In the genomic region with DNA sequence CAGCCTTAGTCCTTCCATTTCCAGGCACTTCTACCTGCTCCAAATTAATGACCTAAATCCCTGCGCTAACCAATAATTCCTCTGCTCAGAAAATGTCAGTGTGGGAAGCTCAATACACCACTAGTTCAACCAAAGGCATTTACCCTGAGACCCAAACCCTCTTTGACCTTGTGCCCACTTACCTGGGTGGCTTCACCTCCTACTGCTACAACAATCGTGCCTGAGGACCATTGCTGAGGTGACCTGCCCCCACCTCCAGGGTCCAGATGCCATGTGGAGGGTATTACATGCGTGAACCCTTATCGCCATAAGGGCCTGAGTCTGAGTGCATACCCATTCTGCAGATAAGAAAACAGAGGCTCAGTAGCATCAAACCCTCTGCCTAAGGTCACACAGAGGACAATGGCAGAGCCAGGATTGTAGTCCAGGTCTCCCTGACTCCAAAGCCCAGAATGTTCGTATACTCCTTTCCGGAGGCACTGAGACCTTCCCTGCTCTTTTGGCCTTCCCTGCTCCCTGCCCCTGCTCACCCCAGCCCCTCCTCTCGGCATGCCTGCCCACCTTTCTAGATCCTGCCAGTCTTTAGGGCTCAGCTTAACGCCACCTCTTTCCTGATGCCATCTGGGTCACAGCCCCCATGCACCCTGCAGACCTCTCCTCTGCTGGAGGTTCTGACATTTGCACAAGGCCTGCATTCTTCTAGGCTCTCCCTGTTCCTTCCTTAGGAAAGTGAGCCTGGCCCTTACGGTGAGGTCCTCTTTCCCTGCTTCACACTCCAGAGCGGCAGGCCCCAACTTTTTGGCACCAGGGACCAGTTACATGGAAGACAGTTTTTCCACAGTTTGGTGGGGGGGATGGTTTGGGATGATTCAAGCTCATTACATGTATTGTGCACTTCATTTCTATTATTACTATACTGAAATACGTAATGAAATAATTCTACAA, we compare ENCODE assay signal across 14 cellular contexts.
DNase-seq lines count a peak whose midpoint lies in the region; TF ChIP-seq lines count a peak whose summit lies in the region.
"Had no signal": no experiment of that assay in that cellular context is flagged by ENCODE, and none has a peak within 500 bp of the region (broad histone marks: within the 10 kb centered on the region; RNA-seq: fewer than 3 reads in every experiment).

No MANE protein-coding gene starts in this region.

- TF ChIP-seq CTCF in AG04450 (IDR thresholded peaks at IDR 0.05; ENCODE audit: low read depth, low read length): no peak

- H2BK12ac ChIP-seq in neuronal stem cell (ENCODE audit: low read length): no peak overlapping the region

- no peaks in the 10 kb centered on the region for H3K79me1 ChIP-seq in neuronal stem cell (ENCODE audit: low read depth, low read length)

- H2BK15ac ChIP-seq in neuronal stem cell (ENCODE audit: low read length): no peak overlapping the region

- H3K9me3 ChIP-seq in AG04450 (ENCODE audit: control insufficient read depth, insufficient read depth, low read length) (no peaks in the 10 kb centered on the region; the same call in 1 of the 2 replicates), neuronal stem cell (replicated peaks in 1 of 2; ENCODE audit: control insufficient read depth in 2 of 2, insufficient read depth in 1 of 2, low read depth in 1 of 2, low read length in 2 of 2) (no peaks in the 10 kb centered on the region)
- H3K9me3 ChIP-seq: right lobe of liver, transverse colon had no signal

- H3K27ac ChIP-seq in AG04450 (ENCODE audit: low read depth, low read length) (peak overlapping the region; percentile 78), epithelial cell of prostate (peak overlapping the region; percentile 96), neuronal stem cell (replicated peaks; ENCODE audit: low read length) (no peak overlapping the region)

- H3K4me1 ChIP-seq in neuronal stem cell (ENCODE audit: control insufficient read depth in 2 of 2, insufficient read depth in 1 of 2, low read depth in 1 of 2, low read length in 2 of 2): peaks cover 2 to 8% of the 10 kb centered on the region in 2 donors

- H3K23ac ChIP-seq in neuronal stem cell (ENCODE audit: low read depth, low read length, poor library complexity): no peak overlapping the region

- no peak overlapping the region for H2AK5ac ChIP-seq in neuronal stem cell (ENCODE audit: low read depth, low read length)

- DNase-seq in AG04450 (ENCODE audit: low read depth, low spot score) (no peak), H7 (peak; percentile 19), epithelial cell of prostate (ENCODE audit: low read depth, low spot score) (no peak), neuronal stem cell (ENCODE audit: low spot score) (no peak), medulla oblongata (ENCODE audit: extremely low spot score) (no peak), NCI-H446 (lab: John Stamatoyannopoulos, UW) (no peak), dedifferentiated amniotic fluid mesenchymal stem cell (ENCODE audit: extremely low spot score) (no peak)
- no peak for DNase-seq in stimulated activated CD4-positive, alpha-beta T cell treated with anti-CD3 and anti-CD28 coated beads, Interleukin-4, amount 100 ng/mL, for 4 hours
- DNase-seq: activated CD4-positive, alpha-beta T cell treated with anti-CD3 and anti-CD28 coated beads for 1 hour; DMS 273 treated with DMSO at 0.1 percent for 48 hours; effector memory CD4-positive, alpha-beta T cell; SHP77 treated with DMSO at 0.1 percent for 48 hours; transverse colon had no signal

- no peaks in the 10 kb centered on the region for H3K27me3 ChIP-seq in AG04450 (ENCODE audit: control insufficient read depth, insufficient read depth, low read length)
- peaks cover 7% of the 10 kb centered on the region for H3K27me3 ChIP-seq in H7 (ENCODE audit: control insufficient read depth, insufficient read depth, low read length)
- H3K27me3 ChIP-seq in neuronal stem cell (ENCODE audit: control insufficient read depth in 3 of 3, insufficient read depth in 3 of 3, low read depth in 1 of 3, low read length in 3 of 3): peaks cover 0 to 24% (median 8%) of the 10 kb centered on the region in 3 experiments
- H3K27me3 ChIP-seq: right lobe of liver had no signal

- no peak overlapping the region for H4K91ac ChIP-seq in neuronal stem cell (ENCODE audit: low read depth, low read length, poor library complexity)

- H3K14ac ChIP-seq in neuronal stem cell (ENCODE audit: low read length): peak overlapping the region; percentile 15

- no peak overlapping the region for H2BK5ac ChIP-seq in neuronal stem cell (ENCODE audit: low read length)

- no peak overlapping the region for H3K4me2 ChIP-seq in neuronal stem cell (ENCODE audit: insufficient read depth, low read length, poor library complexity, severe bottlenecking)

- no peak overlapping the region for H3K4me3 ChIP-seq in AG04450 (ENCODE audit: low read depth, low read length)
- no peak overlapping the region for H3K4me3 ChIP-seq in H7 (ENCODE audit: insufficient read depth, low read depth, low read length)
- H3K4me3 ChIP-seq in neuronal stem cell (ENCODE audit: low read length in 2 of 2): no peak overlapping the region
- H3K4me3 ChIP-seq: right lobe of liver, transverse colon had no signal

- no peaks in the 10 kb centered on the region for H3K36me3 ChIP-seq in H7 (replicated peaks; ENCODE audit: control insufficient read depth, insufficient read depth, low read length)
- no peaks in the 10 kb centered on the region for H3K36me3 ChIP-seq in neuronal stem cell (replicated peaks in 1 of 2; ENCODE audit: control insufficient read depth in 2 of 2, insufficient read depth in 2 of 2, low read length in 2 of 2)
- H3K36me3 ChIP-seq: right lobe of liver, transverse colon had no signal

- H3K4ac ChIP-seq in neuronal stem cell (ENCODE audit: low read length): no peak overlapping the region

- CTCF ChIA-PET in AG04450 (lab: Charles Lee): interaction anchor here (9.2 kb wide), 1 partner anchor 392 kb away, joined by 319 read pairs; no protein-coding TSS in a partner anchor

- POLR2A ChIA-PET in AG04450 (lab: Yijun Ruan, JAX): no interaction called here

- no CpG with 5 or more reads among the region's 11 CpGs for WGBS in neuronal stem cell (ENCODE audit: extremely low coverage in 2 of 2, insufficient read length in 2 of 2, insufficient replicate concordance in 1 of 2), 2 donors

- H4K8ac ChIP-seq in neuronal stem cell (ENCODE audit: low read depth, low read length): no peak overlapping the region

- H3K18ac ChIP-seq in neuronal stem cell (ENCODE audit: low read length): peak overlapping the region; percentile 22

- no peak overlapping the region for H3K9ac ChIP-seq in neuronal stem cell (ENCODE audit: low read depth, low read length, poor library complexity)

- H2BK120ac ChIP-seq in neuronal stem cell (ENCODE audit: low read depth, low read length): no peak overlapping the region

- H2AFZ ChIP-seq in neuronal stem cell (ENCODE audit: low read length): no peak overlapping the region
